ENCODE assay signal across 1 cellular context in the genomic region with DNA sequence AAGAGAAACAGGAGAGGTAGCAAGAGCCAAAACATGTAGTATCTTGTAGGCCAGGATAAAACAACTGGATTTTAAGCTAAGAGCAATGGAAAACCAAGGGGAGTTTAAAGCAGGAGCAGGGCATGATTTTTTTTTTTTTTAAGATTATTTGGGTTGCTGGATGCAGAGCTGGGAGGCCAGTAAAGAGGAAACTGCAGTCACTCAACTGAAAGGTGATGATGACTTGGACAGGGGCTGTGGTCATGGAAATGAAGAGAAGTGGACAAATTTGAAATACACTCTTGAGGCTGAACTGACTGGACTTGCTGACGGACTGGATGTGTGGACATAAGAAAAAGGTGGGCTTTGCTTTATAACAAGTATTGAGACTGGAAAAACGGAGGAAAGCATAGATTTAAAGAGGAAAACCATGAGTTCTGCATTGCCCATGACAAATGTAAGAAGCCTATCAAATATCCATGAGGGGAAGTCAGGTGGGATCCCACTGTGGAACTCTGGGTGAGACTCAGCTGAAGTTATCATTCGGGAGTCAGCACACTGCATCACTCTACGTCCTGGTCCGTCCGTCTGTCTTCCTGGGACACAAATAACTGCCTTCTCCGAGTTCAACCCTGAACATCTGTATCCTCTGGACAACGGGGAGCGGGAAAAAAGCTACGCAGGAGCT.
A peak's percentile ranks its signal among the peaks of the same experiment; 100 is the strongest.
TF ChIP-seq lines count a peak whose summit lies in the region.

No MANE protein-coding gene starts in this region.

TF ChIP-seq in GM12878, 131 proteins besides CTCF, POLR2A, EP300 and RAD21:
- TF ChIP-seq, protein P1, sequence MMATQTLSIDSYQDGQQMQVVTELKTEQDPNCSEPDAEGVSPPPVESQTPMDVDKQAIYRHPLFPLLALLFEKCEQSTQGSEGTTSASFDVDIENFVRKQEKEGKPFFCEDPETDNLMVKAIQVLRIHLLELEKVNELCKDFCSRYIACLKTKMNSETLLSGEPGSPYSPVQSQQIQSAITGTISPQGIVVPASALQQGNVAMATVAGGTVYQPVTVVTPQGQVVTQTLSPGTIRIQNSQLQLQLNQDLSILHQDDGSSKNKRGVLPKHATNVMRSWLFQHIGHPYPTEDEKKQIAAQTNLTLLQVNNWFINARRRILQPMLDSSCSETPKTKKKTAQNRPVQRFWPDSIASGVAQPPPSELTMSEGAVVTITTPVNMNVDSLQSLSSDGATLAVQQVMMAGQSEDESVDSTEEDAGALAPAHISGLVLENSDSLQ (IDR thresholded peaks at IDR 0.05) = peak; percentile 76
- TF ChIP-seq SMAD5 (IDR thresholded peaks at IDR 0.05; ENCODE audit: low read depth) (0 out of 2 replicates have a peak, but pooled peaks have one; percentile 21), NBN (IDR thresholded peaks at IDR 0.05) (no peak), IKZF2 (IDR thresholded peaks at IDR 0.05) (0 out of 4 replicates have a peak, but pooled peaks of 1 of the 2 experiments have one; percentile 12)
